ENCODE assay signal across 1 cellular context in the genomic region with DNA sequence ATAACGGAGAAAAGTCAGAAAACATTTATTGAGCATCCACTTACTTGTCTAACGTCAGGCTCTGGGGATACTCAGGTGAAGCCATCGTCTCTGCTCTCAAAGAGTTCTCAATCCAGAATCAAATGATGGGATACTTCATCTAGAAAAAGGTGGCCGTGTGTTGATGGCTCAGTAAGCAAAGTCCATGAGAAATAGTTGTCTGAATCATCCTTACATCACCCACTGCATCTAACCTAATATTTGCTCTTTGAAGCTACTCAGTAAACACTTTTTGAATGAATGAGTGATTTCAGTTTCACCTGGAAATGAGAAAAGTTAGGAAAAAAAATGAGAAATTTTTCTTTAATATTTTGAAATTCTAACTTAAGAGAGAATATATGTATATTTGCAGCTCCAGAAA.
TF ChIP-seq lines count a peak whose summit lies in the region.

No MANE protein-coding gene starts in this region.

TF ChIP-seq in HepG2, 621 proteins besides CTCF, POLR2A, EP300 and RAD21 (continued from another document):
- TF ChIP-seq GATAD2A (CRISPR knock-in tag; IDR thresholded peaks at IDR 0.05) (0 out of 2 replicates have a peak, but pooled peaks have one; percentile 22), ZNF670 (CRISPR knock-in tag; IDR thresholded peaks at IDR 0.05; ENCODE audit: borderline replicate concordance) (no peak), HMG20A (CRISPR knock-in tag; IDR thresholded peaks at IDR 0.05; ENCODE audit: borderline replicate concordance) (0 out of 2 replicates have a peak, but pooled peaks have one; percentile 17)
- TF ChIP-seq, protein P1, sequence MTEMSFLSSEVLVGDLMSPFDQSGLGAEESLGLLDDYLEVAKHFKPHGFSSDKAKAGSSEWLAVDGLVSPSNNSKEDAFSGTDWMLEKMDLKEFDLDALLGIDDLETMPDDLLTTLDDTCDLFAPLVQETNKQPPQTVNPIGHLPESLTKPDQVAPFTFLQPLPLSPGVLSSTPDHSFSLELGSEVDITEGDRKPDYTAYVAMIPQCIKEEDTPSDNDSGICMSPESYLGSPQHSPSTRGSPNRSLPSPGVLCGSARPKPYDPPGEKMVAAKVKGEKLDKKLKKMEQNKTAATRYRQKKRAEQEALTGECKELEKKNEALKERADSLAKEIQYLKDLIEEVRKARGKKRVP (CRISPR knock-in tag; IDR thresholded peaks at IDR 0.05): peak in 1 of 2 experiments; percentile 72; a peak in 2 of 4 replicates
- TF ChIP-seq, protein P2, sequence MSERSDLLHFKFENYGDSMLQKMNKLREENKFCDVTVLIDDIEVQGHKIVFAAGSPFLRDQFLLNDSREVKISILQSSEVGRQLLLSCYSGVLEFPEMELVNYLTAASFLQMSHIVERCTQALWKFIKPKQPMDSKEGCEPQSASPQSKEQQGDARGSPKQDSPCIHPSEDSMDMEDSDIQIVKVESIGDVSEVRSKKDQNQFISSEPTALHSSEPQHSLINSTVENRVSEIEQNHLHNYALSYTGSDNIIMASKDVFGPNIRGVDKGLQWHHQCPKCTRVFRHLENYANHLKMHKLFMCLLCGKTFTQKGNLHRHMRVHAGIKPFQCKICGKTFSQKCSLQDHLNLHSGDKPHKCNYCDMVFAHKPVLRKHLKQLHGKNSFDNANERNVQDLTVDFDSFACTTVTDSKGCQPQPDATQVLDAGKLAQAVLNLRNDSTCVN (CRISPR knock-in tag; IDR thresholded peaks at IDR 0.05; ENCODE audit: borderline replicate concordance): peak; percentile 63; the same call in 1 of the 2 replicates
